In genomic region chr5:35884125-35884788, GRCh38 we compare ENCODE assay signal across 9 cellular contexts. TPM values are rescaled to one million over a fixed set of nuclear protein-coding genes. Genes with fewer than 3 reads are reported as not detected.
A peak's percentile ranks its signal among the peaks of the same experiment; 100 is the strongest.
DNase-seq lines count a peak whose midpoint lies in the region; ATAC-seq and TF ChIP-seq lines count a peak whose summit lies in the region.
"Had no signal": no experiment of that assay in that cellular context is flagged by ENCODE, and none has a peak within 500 bp of the region (broad histone marks: within the 10 kb centered on the region; RNA-seq: fewer than 3 reads in every experiment).

No MANE protein-coding gene starts in this region.

- no peaks in the 10 kb centered on the region for H3K27me3 ChIP-seq in vagina
- peaks cover 76% of the 10 kb centered on the region for H3K27me3 ChIP-seq in WERI-Rb-1 (ENCODE audit: insufficient read depth, low read depth, severe bottlenecking)

- TF ChIP-seq CTCF in fibroblast of villous mesenchyme (IDR thresholded peaks at IDR 0.05; ENCODE audit: insufficient read depth, low read depth, low read length): no peak
- no peak for TF ChIP-seq CTCF in vagina (IDR thresholded peaks at IDR 0.05)
- TF ChIP-seq CTCF in WERI-Rb-1 (IDR thresholded peaks at IDR 0.05; ENCODE audit: low read depth, low read length): no peak

- TF ChIP-seq POLR2A in Raji (IDR thresholded peaks at IDR 0.05; ENCODE audit: insufficient read depth, low read depth, low read length) (0 out of 2 replicates have a peak, but pooled peaks have one; percentile 36), vagina (IDR thresholded peaks at IDR 0.05) (no peak)

- no peak overlapping the region for H3K4me3 ChIP-seq in fibroblast of villous mesenchyme (ENCODE audit: low read depth, low read length)
- H3K4me3 ChIP-seq in vagina: no peak overlapping the region
- H3K4me3 ChIP-seq in WERI-Rb-1 (ENCODE audit: low read depth, low read length): no peak overlapping the region

- no peaks in the 10 kb centered on the region for H3K36me3 ChIP-seq in vagina
- H3K36me3 ChIP-seq in WERI-Rb-1: no peaks in the 10 kb centered on the region

- H3K27ac ChIP-seq in vagina: no peak overlapping the region
- H3K27ac ChIP-seq in WERI-Rb-1: no peak overlapping the region

- DNase-seq in EH (ENCODE audit: low read depth): peak; percentile 97
- DNase-seq in fibroblast of villous mesenchyme (ENCODE audit: low read depth): peak; percentile 84
- no peak for DNase-seq in vagina (ENCODE audit: extremely low spot score in 2 of 2)
- no peak for DNase-seq in WERI-Rb-1
- no peak for DNase-seq in HT-29 (ENCODE audit: low spot score)
- no peak for DNase-seq in effector CD4-positive, alpha-beta T cell

- ATAC-seq in HG02852 (IDR thresholded peaks at IDR 0.05; ENCODE audit: unreplicated experiment): peak; percentile 87

- H3K4me1 ChIP-seq in vagina: no peaks in the 10 kb centered on the region

- H3K9me3 ChIP-seq in vagina: no peaks in the 10 kb centered on the region
- H3K9me3 ChIP-seq in WERI-Rb-1 (ENCODE audit: severe bottlenecking): no peaks in the 10 kb centered on the region

- intact Hi-C loops in vagina (cut with DNase I): no loop called here

RNA-seq across cellular contexts. Expression of gene IL7R, which starts 27.6 kb away (rescaled TPM):
- total RNA-seq in fibroblast of villous mesenchyme (12.9 and 74.7 TPM in 2 replicates), vagina (69.7 TPM)
- total RNA-seq in HT-29 (2014; rRNA removed; shearing (Covaris generic)): not detected in 2 replicates
- total RNA-seq: NCI-H460 had no signal

RNA-seq across cellular contexts. Expression of gene CAPSL, which starts 54.2 kb away (rescaled TPM):
- total RNA-seq in fibroblast of villous mesenchyme (0.43 TPM in 1 of 2 replicates, not detected in the other), vagina (not detected)
- not detected in 2 replicates for total RNA-seq in HT-29 (2014; rRNA removed; shearing (Covaris generic))
- total RNA-seq: NCI-H460 had no signal

Comparison
In these comparisons a context has a peak if more than half of its experiments do, and no peak if none do; other contexts are left out.
1. DNase-seq: peak in EH (single experiment) and fibroblast of villous mesenchyme (single experiment); none in vagina (0 of 2), WERI-Rb-1 (single experiment), HT-29 (single experiment) and effector CD4-positive, alpha-beta T cell (single experiment).
2. RNA of gene IL7R, which starts 27.6 kb away (total RNA-seq): 12.9 to 74.7 TPM in fibroblast of villous mesenchyme and 69.7 TPM in vagina (single experiment); not detected in HT-29; every median in the first group is over 10 times any median in the second.